Comparison of ENCODE assay signal across 13 cellular contexts in the genomic region with DNA sequence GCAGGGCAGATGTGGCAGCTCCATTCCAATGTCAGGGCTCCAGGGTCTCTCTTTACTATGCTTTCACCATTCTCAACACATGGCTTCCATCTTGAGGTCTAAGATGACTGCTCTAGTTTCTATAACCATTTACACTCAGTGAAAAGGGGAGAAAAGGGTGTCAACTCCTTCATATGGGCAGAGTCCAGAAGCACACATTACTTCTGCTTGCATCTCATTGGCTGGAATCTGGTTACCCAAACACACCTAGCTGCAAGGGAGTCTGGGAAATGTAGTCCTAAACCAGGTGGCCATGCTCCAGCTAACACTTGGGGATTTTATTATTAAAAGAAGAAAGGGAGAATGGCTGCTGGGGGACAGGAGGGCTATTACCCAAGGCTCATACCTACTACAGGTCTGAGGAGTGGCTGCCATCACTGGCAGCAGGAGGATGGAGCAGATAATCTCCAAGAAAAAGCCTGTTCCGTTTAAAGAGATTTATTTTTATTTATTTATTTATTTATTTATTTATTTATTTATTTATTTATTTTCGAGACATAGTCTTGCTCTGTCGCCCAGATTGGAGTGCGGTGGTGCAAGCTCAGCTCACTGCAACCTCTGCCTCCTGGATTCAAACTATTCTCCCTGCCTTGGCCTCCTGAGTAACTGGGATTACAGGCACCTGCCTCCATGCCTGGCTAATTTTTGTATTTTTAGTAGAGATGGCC. TPM values are rescaled to one million over a fixed set of nuclear protein-coding genes. Genes with fewer than 3 reads are reported as not detected.
A peak's percentile ranks its signal among the peaks of the same experiment; 100 is the strongest.
DNase-seq lines count a peak whose midpoint lies in the region; ATAC-seq and TF ChIP-seq lines count a peak whose summit lies in the region.
"Had no signal": no experiment of that assay in that cellular context is flagged by ENCODE, and none has a peak within 500 bp of the region (broad histone marks: within the 10 kb centered on the region; RNA-seq: fewer than 3 reads in every experiment).

No MANE protein-coding gene starts in this region.

- no peak for TF ChIP-seq RAD21 in HCT116 (IDR thresholded peaks at IDR 0.05; ENCODE audit: low read depth)

- H3K9me3 ChIP-seq in HCT116 (ENCODE audit: control insufficient read depth in 1 of 2, insufficient read depth in 1 of 2, low read depth in 1 of 2, low read length in 2 of 2): no peaks in the 10 kb centered on the region
- H3K9me3 ChIP-seq in OCI-LY7 (ENCODE audit: low read length): peaks cover 5% of the 10 kb centered on the region; the same call in 1 of the 2 replicates
- no peaks in the 10 kb centered on the region for H3K9me3 ChIP-seq in endodermal cell (ENCODE audit: control insufficient read depth, low read length)

- in situ Hi-C loops in Caki2 (cut with HindIII; ENCODE audit: low pct_unique_long_range_greater_than_20kb, low sequenced_read_pairs): no loop called here

- H3K4me1 ChIP-seq in HCT116 (ENCODE audit: control insufficient read depth in 1 of 2, insufficient read depth in 2 of 2, low read length in 2 of 2) (peaks cover 0 to 5% of the 10 kb centered on the region in 2 experiments; a peak in 1 of 4 replicates), OCI-LY7 (ENCODE audit: insufficient read depth, low read length, poor library complexity, severe bottlenecking) (no peaks in the 10 kb centered on the region), endodermal cell (ENCODE audit: control insufficient read depth, insufficient read depth, low read length) (peaks cover 23% of the 10 kb centered on the region)
- H3K4me1 ChIP-seq: esophagus squamous epithelium had no signal

- no peaks in the 10 kb centered on the region for H4K20me1 ChIP-seq in HCT116 (ENCODE audit: insufficient read depth)
- no peaks in the 10 kb centered on the region for H4K20me1 ChIP-seq in OCI-LY7 (ENCODE audit: insufficient read depth, low read length)

- H3K27me3 ChIP-seq in HCT116 (ENCODE audit: insufficient read depth, low read length): no peaks in the 10 kb centered on the region
- peaks cover 33% of the 10 kb centered on the region for H3K27me3 ChIP-seq in endodermal cell (ENCODE audit: control insufficient read depth, insufficient read depth, low read length, poor library complexity, severe bottlenecking)

- H3K9ac ChIP-seq in HCT116 (ENCODE audit: low read length): no peak overlapping the region
- no peak overlapping the region for H3K9ac ChIP-seq in endodermal cell (ENCODE audit: extremely low read depth, low read length, poor library complexity, severe bottlenecking)

- RAD21 ChIA-PET in HCT116 (lab: Charles Lee; ENCODE audit: low non-redundant PET in 1 of 2, low total read pairs in 2 of 2, uncharacterized antibody in 2 of 2, unreplicated experiment in 2 of 2): interaction anchor here in 1 of 2 experiments (0.9 kb wide), 1 partner anchor 183 kb away, joined by 3 read pairs; no protein-coding TSS in a partner anchor

- peaks cover 38% of the 10 kb centered on the region for H3K27me3 Mint-ChIP-seq in endodermal cell (ENCODE audit: insufficient read depth)

- ATAC-seq in HCT116 (peak; percentile 99), HG03196 (IDR thresholded peaks at IDR 0.05; ENCODE audit: unreplicated experiment) (no peak), GM19035 (IDR thresholded peaks at IDR 0.05; ENCODE audit: unreplicated experiment) (no peak)

- H3K79me2 ChIP-seq in HCT116 (ENCODE audit: insufficient read depth, low read length): no peaks in the 10 kb centered on the region
- no peaks in the 10 kb centered on the region for H3K79me2 ChIP-seq in OCI-LY7 (ENCODE audit: insufficient read depth, low read depth, low read length)

- no peak overlapping the region for H3K4me3 Mint-ChIP-seq in endodermal cell
- H3K4me3 Mint-ChIP-seq: CD4-positive, alpha-beta memory T cell had no signal

- H3K27ac ChIP-seq in HCT116 (ENCODE audit: low read depth, low read length) (no peak overlapping the region), OCI-LY7 (ENCODE audit: low read depth, low read length, poor library complexity, severe bottlenecking) (no peak overlapping the region), endodermal cell (ENCODE audit: low read depth, low read length) (no peak overlapping the region)
- H3K27ac ChIP-seq: esophagus squamous epithelium had no signal

- BruUV-seq in HCT116 (replicated peaks; lab: Mats Ljungman, UMichigan) (no TSS peak), OCI-LY7 (replicated peaks; lab: Mats Ljungman, UMichigan) (no TSS peak)

- TF ChIP-seq CTCF in HCT116 (IDR thresholded peaks at IDR 0.05 in 2 of 3, conservative IDR thresholded peaks at IDR 0.05 in 1 of 3; ENCODE audit: borderline replicate concordance in 1 of 3, insufficient read depth in 1 of 3, low read depth in 2 of 3, low read length in 2 of 3): no peak
- no peak for TF ChIP-seq CTCF in OCI-LY7 (conservative IDR thresholded peaks at IDR 0.05; ENCODE audit: low read length)
- no peak for TF ChIP-seq CTCF in endodermal cell (conservative IDR thresholded peaks at IDR 0.05)

- peaks cover 38% of the 10 kb centered on the region for H3K4me1 Mint-ChIP-seq in endodermal cell

- H2AFZ ChIP-seq in HCT116 (ENCODE audit: low read depth, low read length, poor library complexity, severe bottlenecking) (peak overlapping the region; percentile 53), OCI-LY7 (ENCODE audit: low read length) (0 out of 2 replicates have a peak overlapping the region, but pooled peaks have one; percentile 9)

- POLR2A ChIA-PET in HCT116 (lab: Charles Lee) (interaction anchor here (0.6 to 1.3 kb wide), 3 partner anchors 8 to 75 kb away, joined by 3 to 5 read pairs (median 3); no protein-coding TSS in a partner anchor), OCI-LY7 (lab: Charles Lee) (interaction anchor here (0.7 kb wide), 1 partner anchor 18 kb away, joined by 3 read pairs; no protein-coding TSS in a partner anchor)

- H3K4me3 ChIP-seq in HCT116 (replicated peaks in 1 of 2; ENCODE audit: low read depth in 1 of 2, low read length in 2 of 2) (no peak overlapping the region), OCI-LY7 (ENCODE audit: low read depth, low read length, poor library complexity, severe bottlenecking) (no peak overlapping the region), endodermal cell (ENCODE audit: low read length) (no peak overlapping the region)
- H3K4me3 ChIP-seq: esophagus squamous epithelium had no signal

- 93 to 100% methylated on average over 2 to 3 of the region's 4 CpGs for WGBS in endodermal cell (ENCODE audit: insufficient coverage in 1 of 2, insufficient read length in 1 of 2), 2 experiments

- H3K36me3 Mint-ChIP-seq in endodermal cell (ENCODE audit: low read depth): no peaks in the 10 kb centered on the region

- no peak for TF ChIP-seq POLR2A in HCT116 (IDR thresholded peaks at IDR 0.05; ENCODE audit: borderline replicate concordance, extremely low read depth, insufficient read depth, insufficient read length)

- no peak overlapping the region for H3K27ac Mint-ChIP-seq in endodermal cell
- H3K27ac Mint-ChIP-seq: CD4-positive, alpha-beta memory T cell had no signal

- H3K36me3 ChIP-seq in HCT116 (ENCODE audit: control insufficient read depth in 1 of 2, insufficient read depth in 2 of 2, low read length in 2 of 2): no peaks in the 10 kb centered on the region
- H3K36me3 ChIP-seq in OCI-LY7 (ENCODE audit: insufficient read depth, low read length): no peaks in the 10 kb centered on the region
- H3K36me3 ChIP-seq in endodermal cell (ENCODE audit: control insufficient read depth, insufficient read depth, low read length): no peaks in the 10 kb centered on the region
- H3K36me3 ChIP-seq: esophagus squamous epithelium had no signal

- no peaks in the 10 kb centered on the region for H3K9me3 Mint-ChIP-seq in endodermal cell

- peak; percentile 12 for DNase-seq in Caki2 (ENCODE audit: low read depth)
- peak; percentile 89 for DNase-seq in HCT116 (ENCODE audit: low read depth, low spot score)
- peak; percentile 37 for DNase-seq in OCI-LY7 (ENCODE audit: low spot score)
- peak; percentile 79 for DNase-seq in endodermal cell
- no peak for DNase-seq in NCI-H510A treated with DMSO at 0.1 percent for 48 hours (lab: John Stamatoyannopoulos, UW)
- no peak for DNase-seq in AG08395 (ENCODE audit: low spot score)
- DNase-seq: activated CD8-positive, alpha-beta memory T cell treated with anti-CD3 and anti-CD28 coated beads, Interleukin-2, amount 50 U/mL, for 4 hours; CD4-positive, alpha-beta memory T cell; esophagus squamous epithelium had no signal

- intact Hi-C loops in HCT116 (cut with micrococcal nuclease) (no loop called here), OCI-LY7 (cut with micrococcal nuclease; ENCODE audit: unreplicated experiment) (no loop called here)

- H3K4me2 ChIP-seq in HCT116 (ENCODE audit: low read length) (peak overlapping the region; percentile 5; the same call in 1 of the 2 replicates), OCI-LY7 (ENCODE audit: low read length) (no peak overlapping the region)

- CTCF ChIA-PET in HCT116 (lab: Charles Lee) (interaction anchor here (0.6 to 2.6 kb wide), 8 partner anchors 8 to 523 kb away, joined by 3 to 10 read pairs (median 4); no protein-coding TSS in a partner anchor), OCI-LY7 (lab: Charles Lee; ENCODE audit: unreplicated experiment) (no interaction called here)

- H3K9me2 ChIP-seq in HCT116 (ENCODE audit: insufficient read depth) (no peaks in the 10 kb centered on the region), OCI-LY7 (ENCODE audit: insufficient read depth, low read length) (no peaks in the 10 kb centered on the region)

TF ChIP-seq in HCT116, 20 proteins besides CTCF, POLR2A, EP300 and RAD21 (continues in another document):
- no peak for TF ChIP-seq JUND (IDR thresholded peaks at IDR 0.05)
- TF ChIP-seq POLR2AphosphoS5 (IDR thresholded peaks at IDR 0.05; ENCODE audit: low read depth, low read length): no peak
- no peak for TF ChIP-seq ELF1 (IDR thresholded peaks at IDR 0.05; ENCODE audit: borderline replicate concordance, low read depth)
- TF ChIP-seq, protein P1, sequence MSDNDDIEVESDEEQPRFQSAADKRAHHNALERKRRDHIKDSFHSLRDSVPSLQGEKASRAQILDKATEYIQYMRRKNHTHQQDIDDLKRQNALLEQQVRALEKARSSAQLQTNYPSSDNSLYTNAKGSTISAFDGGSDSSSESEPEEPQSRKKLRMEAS (IDR thresholded peaks at IDR 0.05): peak; percentile 59
- TF ChIP-seq ZNF274 (IDR thresholded peaks at IDR 0.05; ENCODE audit: low read depth, low read length): no peak
- TF ChIP-seq EZH2phosphoT487 (IDR thresholded peaks at IDR 0.05; ENCODE audit: borderline replicate concordance): no peak
- TF ChIP-seq, protein P2, sequence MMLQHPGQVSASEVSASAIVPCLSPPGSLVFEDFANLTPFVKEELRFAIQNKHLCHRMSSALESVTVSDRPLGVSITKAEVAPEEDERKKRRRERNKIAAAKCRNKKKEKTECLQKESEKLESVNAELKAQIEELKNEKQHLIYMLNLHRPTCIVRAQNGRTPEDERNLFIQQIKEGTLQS (IDR thresholded peaks at IDR 0.05): no peak
- no peak for TF ChIP-seq EZH2 (IDR thresholded peaks at IDR 0.05)

RNA-seq across cellular contexts. Expression of a gene that starts 29.1 kb away (rescaled TPM):
- total RNA-seq in Caki2 (2014; rRNA removed; shearing (Covaris generic); ENCODE audit: low replicate concordance): not detected in 2 replicates
- not detected for total RNA-seq in HCT116 (2021; ENCODE audit: unreplicated experiment)
- not detected in 2 replicates for polyA plus RNA-seq in HCT116 (2012)
- total RNA-seq in OCI-LY7 (2014; rRNA removed; shearing (Covaris generic)): not detected in 2 replicates
- total RNA-seq in OCI-LY7 (2022): not detected in 2 replicates
- total RNA-seq in endodermal cell: not detected
- 2.0 TPM for polyA plus RNA-seq in endodermal cell (2013, experiment 1 of 2)
- polyA plus RNA-seq in endodermal cell (2013, experiment 2 of 2): 1.8 TPM
- total RNA-seq: CD4-positive, alpha-beta memory T cell; esophagus squamous epithelium; lung microvascular endothelial cell; temporal lobe had no signal
- polyA plus RNA-seq: CD4-positive, alpha-beta memory T cell had no signal

Comparison
In these comparisons a context has a peak if more than half of its experiments do, and no peak if none do; other contexts are left out.
1. DNase-seq: peak in Caki2 (single experiment), HCT116 (single experiment), OCI-LY7 (single experiment) and endodermal cell (single experiment); none in NCI-H510A treated with DMSO at 0.1 percent for 48 hours (single experiment) and AG08395 (single experiment).